In the genomic region with DNA sequence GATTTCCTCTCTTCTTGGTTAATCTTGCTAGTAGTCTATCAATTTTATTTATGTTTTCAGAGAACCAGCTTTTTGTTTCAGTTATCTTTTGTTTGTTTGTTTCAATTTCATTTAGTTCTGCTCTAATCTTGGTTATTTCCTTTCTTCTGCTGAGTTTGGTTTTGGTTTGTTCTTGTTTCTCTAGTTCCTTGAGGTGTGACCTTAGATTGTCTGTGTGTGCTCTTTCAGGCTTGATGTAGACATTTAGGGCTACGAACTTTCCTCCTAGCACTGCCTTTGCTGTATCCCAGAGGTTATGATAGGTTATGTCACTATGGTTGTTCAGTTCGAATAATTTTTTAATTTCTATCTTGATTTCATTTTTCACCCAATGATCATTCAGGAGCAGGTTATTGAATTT, we compare ENCODE assay signal across 14 cellular contexts.
A peak's percentile ranks its signal among the peaks of the same experiment; 100 is the strongest.
DNase-seq lines count a peak whose midpoint lies in the region; ATAC-seq, FAIRE-seq and TF ChIP-seq lines count a peak whose summit lies in the region.
"Had no signal": no experiment of that assay in that cellular context is flagged by ENCODE, and none has a peak within 500 bp of the region (broad histone marks: within the 10 kb centered on the region; RNA-seq: fewer than 3 reads in every experiment).

No MANE protein-coding gene starts in this region.

- intact Hi-C loops in GM12878 (cut with micrococcal nuclease; ENCODE audit: unreplicated experiment): loop anchor here (2.0 kb wide), 1 partner anchor 17 kb away; no protein-coding TSS in a partner anchor

- H3K9me3 ChIP-seq in GM12878 (replicated peaks; ENCODE audit: control insufficient read depth, insufficient read depth, low read length): peaks cover 3% of the 10 kb centered on the region; the same call in 2 of the 3 replicates
- H3K9me3 ChIP-seq in gastroesophageal sphincter: no peaks in the 10 kb centered on the region
- no peaks in the 10 kb centered on the region for H3K9me3 ChIP-seq in BE2C

- H3K9ac ChIP-seq in GM12878 (ENCODE audit: control insufficient read depth, insufficient read depth, low read length): no peak overlapping the region
- H3K9ac ChIP-seq: GM23248 had no signal

- no TSS peak for BruUV-seq in GM12878 (replicated peaks; lab: Mats Ljungman, UMichigan)

- TF ChIP-seq RAD21 in GM12878 (IDR thresholded peaks at IDR 0.05; ENCODE audit: insufficient read depth, low read depth, low read length): no peak

- TF ChIP-seq CTCF in GM12878 (IDR thresholded peaks at IDR 0.05 in 2 of 3, conservative IDR thresholded peaks at IDR 0.05 in 1 of 3; ENCODE audit: control insufficient read depth in 2 of 3, extremely low read depth in 1 of 3, insufficient read depth in 1 of 3, low read depth in 3 of 3, low read length in 3 of 3): no peak
- no peak for TF ChIP-seq CTCF in gastroesophageal sphincter (IDR thresholded peaks at IDR 0.05)
- TF ChIP-seq CTCF in BE2C (IDR thresholded peaks at IDR 0.05; ENCODE audit: low read depth, low read length): no peak

- peaks cover 12% of the 10 kb centered on the region for H3K79me2 ChIP-seq in GM12878 (ENCODE audit: control insufficient read depth, insufficient read depth, low read length)

- in situ Hi-C loops in GM12878 (cut with MboI): no loop called here

- FAIRE-seq in GM12878 (lab: Jason Lieb, UNC): peak; percentile 76
- FAIRE-seq: GM12891 had no signal

- CTCF ChIA-PET in GM12878 (lab: Yijun Ruan, JAX): interaction anchor here (0.9 to 15.3 kb wide), 10 partner anchors 9 to 248 kb away, joined by 3 to 208 read pairs (median 8); no protein-coding TSS in a partner anchor

- 3% methylated on average over 2 of the region's 2 CpGs for WGBS in GM12878 (ENCODE audit: insufficient coverage, insufficient replicate concordance, low lambda C conversion rate, missing lambda C conversion rate)
- 91 to 100% methylated on average over 2 of the region's 2 CpGs for WGBS in gastroesophageal sphincter (ENCODE audit: low coverage in 1 of 2), 2 donors

- POLR2A ChIA-PET in GM12878 (lab: Charles Lee): interaction anchor here (1.0 to 1.8 kb wide), 5 partner anchors 13 to 104 kb away, joined by 3 to 4 read pairs (median 3); no protein-coding TSS in a partner anchor

- H3K4me1 ChIP-seq in GM12878 (ENCODE audit: control insufficient read depth, insufficient read depth, low read length) (peaks cover 21% of the 10 kb centered on the region), gastroesophageal sphincter (peaks cover 0 to 2% (median 0%) of the 10 kb centered on the region in 3 donors), BE2C (peaks cover 3% of the 10 kb centered on the region; the same call in 1 of the 2 replicates)

- H3K4me3 ChIP-seq in GM12878 (0 out of 2 replicates have a peak overlapping the region, but pooled peaks have one; percentile 17), gastroesophageal sphincter (no peak overlapping the region), BE2C (ENCODE audit: low read depth, low read length) (no peak overlapping the region)
- H3K4me3 ChIP-seq: GM23248 had no signal

- DNase-seq in GM12878 (ENCODE audit: low read depth, low spot score) (no peak), DMS153 treated with DMSO at 0.1 percent for 48 hours (lab: John Stamatoyannopoulos, UW; ENCODE audit: unreplicated experiment) (no peak), BE2C (no peak)
- no peak for DNase-seq in stimulated activated CD4-positive, alpha-beta T cell treated with anti-CD3 and anti-CD28 coated beads, Interleukin-4, amount 100 ng/mL, for 1 hour
- DNase-seq: activated effector memory CD4-positive, alpha-beta T cell treated with anti-CD3 and anti-CD28 coated beads, Interleukin-2, amount 50 U/mL, for 16 hours; GM23248; NCI-H446; posterior cingulate gyrus; stimulated activated naive CD4-positive, alpha-beta T cell treated with Interleukin-2 at 50 U/mL for 16 hours had no signal

- H2AFZ ChIP-seq in GM12878 (ENCODE audit: control insufficient read depth, low read depth, low read length): no peak overlapping the region
- H2AFZ ChIP-seq: GM23248 had no signal

- RAD21 ChIA-PET in GM12878 (lab: Charles Lee; ENCODE audit: unreplicated experiment): interaction anchor here (0.9 to 5.1 kb wide), 6 partner anchors 12 to 142 kb away, joined by 3 to 70 read pairs (median 4); a partner anchor contains a TSS

- no peak for TF ChIP-seq EP300 in GM12878 (IDR thresholded peaks at IDR 0.05; ENCODE audit: borderline replicate concordance in 1 of 2, control insufficient read depth in 1 of 2, low read depth in 2 of 2, low read length in 2 of 2)
- TF ChIP-seq EP300 in gastroesophageal sphincter (IDR thresholded peaks at IDR 0.05): no peak

- H3K36me3 ChIP-seq in GM12878 (ENCODE audit: control insufficient read depth in 2 of 2, insufficient read depth in 2 of 2, low read length in 1 of 2) (peaks cover 5 to 12% of the 10 kb centered on the region in 2 experiments; a peak in 3 of 4 replicates), gastroesophageal sphincter (peaks cover 0 to 58% of the 10 kb centered on the region in 2 donors), BE2C (no peaks in the 10 kb centered on the region)

- ATAC-seq in GM18498 (IDR thresholded peaks at IDR 0.05; ENCODE audit: unreplicated experiment) (peak; percentile 64), GM19455 (IDR thresholded peaks at IDR 0.05; ENCODE audit: unreplicated experiment) (peak; percentile 41), HG03135 (IDR thresholded peaks at IDR 0.05; ENCODE audit: unreplicated experiment) (peak; percentile 66), GM12878 (peak; percentile 63), gastroesophageal sphincter (no peak)

- SMC1A ChIA-PET in GM12878 (lab: Charles Lee; ENCODE audit: uncharacterized antibody, unreplicated experiment): interaction anchor here (0.5 to 9.8 kb wide), 16 partner anchors 8 to 237 kb away, joined by 3 to 140 read pairs (median 4); no protein-coding TSS in a partner anchor

- H3K27ac ChIP-seq in GM12878 (ENCODE audit: control insufficient read depth, insufficient read depth) (peak overlapping the region; percentile 46), gastroesophageal sphincter (no peak overlapping the region)
- H3K27ac ChIP-seq: GM23248 had no signal

- H4K20me1 ChIP-seq in GM12878 (ENCODE audit: control insufficient read depth, insufficient read depth): no peaks in the 10 kb centered on the region

- peak overlapping the region; percentile 68 for H3K4me2 ChIP-seq in GM12878 (ENCODE audit: control insufficient read depth, insufficient read depth)

- H3K27me3 ChIP-seq in GM12878 (replicated peaks in 1 of 2; ENCODE audit: control insufficient read depth in 2 of 2, insufficient read depth in 2 of 2, low read length in 1 of 2) (no peaks in the 10 kb centered on the region), gastroesophageal sphincter (no peaks in the 10 kb centered on the region), BE2C (no peaks in the 10 kb centered on the region)

- TF ChIP-seq POLR2A in GM12878 (IDR thresholded peaks at IDR 0.05; ENCODE audit: low read depth, low read length): no peak
- no peak for TF ChIP-seq POLR2A in gastroesophageal sphincter (IDR thresholded peaks at IDR 0.05)

TF ChIP-seq in GM12878, 131 proteins besides CTCF, POLR2A, EP300 and RAD21 (continues in another document):
- TF ChIP-seq, protein P1, sequence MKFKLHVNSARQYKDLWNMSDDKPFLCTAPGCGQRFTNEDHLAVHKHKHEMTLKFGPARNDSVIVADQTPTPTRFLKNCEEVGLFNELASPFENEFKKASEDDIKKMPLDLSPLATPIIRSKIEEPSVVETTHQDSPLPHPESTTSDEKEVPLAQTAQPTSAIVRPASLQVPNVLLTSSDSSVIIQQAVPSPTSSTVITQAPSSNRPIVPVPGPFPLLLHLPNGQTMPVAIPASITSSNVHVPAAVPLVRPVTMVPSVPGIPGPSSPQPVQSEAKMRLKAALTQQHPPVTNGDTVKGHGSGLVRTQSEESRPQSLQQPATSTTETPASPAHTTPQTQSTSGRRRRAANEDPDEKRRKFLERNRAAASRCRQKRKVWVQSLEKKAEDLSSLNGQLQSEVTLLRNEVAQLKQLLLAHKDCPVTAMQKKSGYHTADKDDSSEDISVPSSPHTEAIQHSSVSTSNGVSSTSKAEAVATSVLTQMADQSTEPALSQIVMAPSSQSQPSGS (IDR thresholded peaks at IDR 0.05; ENCODE audit: low read length): 0 out of 2 replicates have a peak, but pooled peaks have one; percentile 34
- TF ChIP-seq CBX5 (IDR thresholded peaks at IDR 0.05; ENCODE audit: low read depth) (peak; percentile 73), MEF2B (IDR thresholded peaks at IDR 0.05; ENCODE audit: partially characterized antibody, poor library complexity, severe bottlenecking) (peak; percentile 18), ATF7 (IDR thresholded peaks at IDR 0.05; ENCODE audit: low read depth) (peak; percentile 66), IKZF2 (IDR thresholded peaks at IDR 0.05) (peak in 1 of 2 experiments; percentile 26; a peak in 2 of 4 replicates), NBN (IDR thresholded peaks at IDR 0.05) (peak; percentile 72; the same call in 1 of the 2 replicates)
- TF ChIP-seq, protein P2, sequence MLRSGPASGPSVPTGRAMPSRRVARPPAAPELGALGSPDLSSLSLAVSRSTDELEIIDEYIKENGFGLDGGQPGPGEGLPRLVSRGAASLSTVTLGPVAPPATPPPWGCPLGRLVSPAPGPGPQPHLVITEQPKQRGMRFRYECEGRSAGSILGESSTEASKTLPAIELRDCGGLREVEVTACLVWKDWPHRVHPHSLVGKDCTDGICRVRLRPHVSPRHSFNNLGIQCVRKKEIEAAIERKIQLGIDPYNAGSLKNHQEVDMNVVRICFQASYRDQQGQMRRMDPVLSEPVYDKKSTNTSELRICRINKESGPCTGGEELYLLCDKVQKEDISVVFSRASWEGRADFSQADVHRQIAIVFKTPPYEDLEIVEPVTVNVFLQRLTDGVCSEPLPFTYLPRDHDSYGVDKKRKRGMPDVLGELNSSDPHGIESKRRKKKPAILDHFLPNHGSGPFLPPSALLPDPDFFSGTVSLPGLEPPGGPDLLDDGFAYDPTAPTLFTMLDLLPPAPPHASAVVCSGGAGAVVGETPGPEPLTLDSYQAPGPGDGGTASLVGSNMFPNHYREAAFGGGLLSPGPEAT (IDR thresholded peaks at IDR 0.05; ENCODE audit: low read depth): peak; percentile 44; the same call in 1 of the 2 replicates
- TF ChIP-seq, protein P3, sequence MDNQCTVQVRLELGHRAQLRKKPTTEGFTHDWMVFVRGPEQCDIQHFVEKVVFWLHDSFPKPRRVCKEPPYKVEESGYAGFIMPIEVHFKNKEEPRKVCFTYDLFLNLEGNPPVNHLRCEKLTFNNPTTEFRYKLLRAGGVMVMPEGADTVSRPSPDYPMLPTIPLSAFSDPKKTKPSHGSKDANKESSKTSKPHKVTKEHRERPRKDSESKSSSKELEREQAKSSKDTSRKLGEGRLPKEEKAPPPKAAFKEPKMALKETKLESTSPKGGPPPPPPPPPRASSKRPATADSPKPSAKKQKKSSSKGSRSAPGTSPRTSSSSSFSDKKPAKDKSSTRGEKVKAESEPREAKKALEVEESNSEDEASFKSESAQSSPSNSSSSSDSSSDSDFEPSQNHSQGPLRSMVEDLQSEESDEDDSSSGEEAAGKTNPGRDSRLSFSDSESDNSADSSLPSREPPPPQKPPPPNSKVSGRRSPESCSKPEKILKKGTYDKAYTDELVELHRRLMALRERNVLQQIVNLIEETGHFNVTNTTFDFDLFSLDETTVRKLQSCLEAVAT (IDR thresholded peaks at IDR 0.05): peak; percentile 74
